ENCODE assay signal across 1 cellular context in the genomic region with DNA sequence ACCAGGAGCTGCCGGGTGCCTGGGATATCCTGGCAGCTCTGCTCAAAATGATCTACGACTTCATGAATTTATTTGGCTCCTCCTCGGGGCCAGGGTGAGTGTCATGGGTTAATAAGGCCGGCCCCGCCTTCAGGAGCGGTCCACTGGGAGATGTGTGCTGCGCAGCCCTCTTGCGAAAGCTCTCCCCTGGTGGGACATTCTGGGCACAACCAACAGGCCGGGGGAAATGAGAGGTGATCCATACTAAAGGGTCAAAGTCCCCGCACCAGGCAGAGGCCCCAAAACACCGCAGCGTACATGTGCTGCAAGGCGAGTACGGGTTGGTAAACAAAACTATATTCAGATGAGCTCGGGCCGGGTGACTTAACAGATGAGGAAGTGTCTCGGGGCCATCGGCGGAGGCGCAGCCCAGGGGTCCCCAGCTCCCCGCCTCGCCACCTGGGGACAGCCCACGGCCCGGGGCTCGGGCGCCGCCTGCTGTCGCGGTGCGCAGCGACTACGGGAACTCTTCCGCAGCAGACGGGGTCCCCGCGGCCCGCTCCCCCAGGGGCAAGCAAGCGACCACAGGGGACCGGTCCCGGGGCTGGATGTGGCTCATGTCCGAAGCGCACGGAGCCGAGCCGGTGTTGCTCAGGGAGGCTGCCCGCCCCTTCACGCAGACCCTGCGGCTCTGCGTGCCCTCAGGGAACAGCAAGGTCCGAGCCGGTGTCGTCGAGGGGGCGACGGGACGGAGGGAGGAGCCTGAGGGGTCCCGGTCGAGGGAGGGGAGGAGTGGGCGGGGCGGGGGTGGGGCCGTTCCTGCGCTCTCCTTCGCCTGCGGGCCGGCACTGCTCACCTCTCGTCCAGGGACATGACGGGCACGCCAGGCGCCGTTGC.
A peak's percentile ranks its signal among the peaks of the same experiment; 100 is the strongest.
TF ChIP-seq lines count a peak whose summit lies in the region.

A gene with protein sequence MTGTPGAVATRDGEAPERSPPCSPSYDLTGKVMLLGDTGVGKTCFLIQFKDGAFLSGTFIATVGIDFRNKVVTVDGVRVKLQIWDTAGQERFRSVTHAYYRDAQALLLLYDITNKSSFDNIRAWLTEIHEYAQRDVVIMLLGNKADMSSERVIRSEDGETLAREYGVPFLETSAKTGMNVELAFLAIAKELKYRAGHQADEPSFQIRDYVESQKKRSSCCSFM (plus strand): TSS at position 834 of the 876 bp plus-strand sequence. CDS start 17 bp downstream, at position 851.

TF ChIP-seq in HEK293, 187 proteins besides CTCF, POLR2A, EP300 and RAD21 (continued from another document and continues in another):
- TF ChIP-seq, protein P1, sequence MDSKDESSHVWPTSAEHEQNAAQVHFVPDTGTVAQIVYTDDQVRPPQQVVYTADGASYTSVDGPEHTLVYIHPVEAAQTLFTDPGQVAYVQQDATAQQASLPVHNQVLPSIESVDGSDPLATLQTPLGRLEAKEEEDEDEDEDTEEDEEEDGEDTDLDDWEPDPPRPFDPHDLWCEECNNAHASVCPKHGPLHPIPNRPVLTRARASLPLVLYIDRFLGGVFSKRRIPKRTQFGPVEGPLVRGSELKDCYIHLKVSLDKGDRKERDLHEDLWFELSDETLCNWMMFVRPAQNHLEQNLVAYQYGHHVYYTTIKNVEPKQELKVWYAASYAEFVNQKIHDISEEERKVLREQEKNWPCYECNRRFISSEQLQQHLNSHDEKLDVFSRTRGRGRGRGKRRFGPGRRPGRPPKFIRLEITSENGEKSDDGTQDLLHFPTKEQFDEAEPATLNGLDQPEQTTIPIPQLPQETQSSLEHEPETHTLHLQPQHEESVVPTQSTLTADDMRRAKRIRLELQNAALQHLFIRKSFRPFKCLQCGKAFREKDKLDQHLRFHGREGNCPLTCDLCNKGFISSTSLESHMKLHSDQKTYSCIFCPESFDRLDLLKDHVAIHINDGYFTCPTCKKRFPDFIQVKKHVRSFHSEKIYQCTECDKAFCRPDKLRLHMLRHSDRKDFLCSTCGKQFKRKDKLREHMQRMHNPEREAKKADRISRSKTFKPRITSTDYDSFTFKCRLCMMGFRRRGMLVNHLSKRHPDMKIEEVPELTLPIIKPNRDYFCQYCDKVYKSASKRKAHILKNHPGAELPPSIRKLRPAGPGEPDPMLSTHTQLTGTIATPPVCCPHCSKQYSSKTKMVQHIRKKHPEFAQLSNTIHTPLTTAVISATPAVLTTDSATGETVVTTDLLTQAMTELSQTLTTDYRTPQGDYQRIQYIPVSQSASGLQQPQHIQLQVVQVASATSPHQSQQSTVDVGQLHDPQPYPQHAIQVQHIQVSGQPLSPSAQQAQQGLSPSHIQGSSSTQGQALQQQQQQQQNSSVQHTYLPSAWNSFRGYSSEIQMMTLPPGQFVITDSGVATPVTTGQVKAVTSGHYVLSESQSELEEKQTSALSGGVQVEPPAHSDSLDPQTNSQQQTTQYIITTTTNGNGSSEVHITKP (tag by site-specific recombination; IDR thresholded peaks at IDR 0.05) = peak; percentile 86
- TF ChIP-seq, protein P2, sequence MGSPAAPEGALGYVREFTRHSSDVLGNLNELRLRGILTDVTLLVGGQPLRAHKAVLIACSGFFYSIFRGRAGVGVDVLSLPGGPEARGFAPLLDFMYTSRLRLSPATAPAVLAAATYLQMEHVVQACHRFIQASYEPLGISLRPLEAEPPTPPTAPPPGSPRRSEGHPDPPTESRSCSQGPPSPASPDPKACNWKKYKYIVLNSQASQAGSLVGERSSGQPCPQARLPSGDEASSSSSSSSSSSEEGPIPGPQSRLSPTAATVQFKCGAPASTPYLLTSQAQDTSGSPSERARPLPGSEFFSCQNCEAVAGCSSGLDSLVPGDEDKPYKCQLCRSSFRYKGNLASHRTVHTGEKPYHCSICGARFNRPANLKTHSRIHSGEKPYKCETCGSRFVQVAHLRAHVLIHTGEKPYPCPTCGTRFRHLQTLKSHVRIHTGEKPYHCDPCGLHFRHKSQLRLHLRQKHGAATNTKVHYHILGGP (tag by site-specific recombination; IDR thresholded peaks at IDR 0.05) = no peak
- TF ChIP-seq ZNF335 (tag by site-specific recombination; conservative IDR thresholded peaks at IDR 0.05) (peak; percentile 50), ZNF341 (tag by site-specific recombination; IDR thresholded peaks at IDR 0.05; ENCODE audit: low read depth) (no peak), ZNF624 (tag by site-specific recombination; IDR thresholded peaks at IDR 0.05) (no peak), HOXD13 (CRISPR knock-in tag; IDR thresholded peaks at IDR 0.05; ENCODE audit: borderline replicate concordance) (no peak), ZNF184 (tag by site-specific recombination; IDR thresholded peaks at IDR 0.05) (no peak), RBAK (tag by site-specific recombination; IDR thresholded peaks at IDR 0.05) (no peak), GLIS2 (tag by site-specific recombination; IDR thresholded peaks at IDR 0.05) (peak; percentile 87), ZNF394 (tag by site-specific recombination; IDR thresholded peaks at IDR 0.05; ENCODE audit: borderline replicate concordance) (no peak), GLIS1 (tag by site-specific recombination; IDR thresholded peaks at IDR 0.05) (no peak), GFI1B (tag by site-specific recombination; IDR thresholded peaks at IDR 0.05) (no peak), ZNF391 (tag by site-specific recombination; IDR thresholded peaks at IDR 0.05; ENCODE audit: borderline replicate concordance, low read depth) (no peak), ZBTB8A (tag by site-specific recombination; IDR thresholded peaks at IDR 0.05) (no peak), FEZF1 (tag by site-specific recombination; IDR thresholded peaks at IDR 0.05) (no peak), ZSCAN16 (tag by site-specific recombination; IDR thresholded peaks at IDR 0.05) (no peak), ZNF266 (tag by site-specific recombination; IDR thresholded peaks at IDR 0.05; ENCODE audit: low read depth) (no peak), KLF16 (tag by site-specific recombination; IDR thresholded peaks at IDR 0.05) (no peak), SP3 (tag by site-specific recombination; IDR thresholded peaks at IDR 0.05) (peak; percentile 76), ZIC2 (tag by site-specific recombination; IDR thresholded peaks at IDR 0.05) (peak; percentile 90), KLF8 (tag by site-specific recombination; IDR thresholded peaks at IDR 0.05) (no peak), ZNF514 (tag by site-specific recombination; IDR thresholded peaks at IDR 0.05) (no peak), ZNF530 (tag by site-specific recombination; IDR thresholded peaks at IDR 0.05; ENCODE audit: low read depth) (no peak), ZNF19 (tag by site-specific recombination; IDR thresholded peaks at IDR 0.05; ENCODE audit: low read depth) (no peak), ZBTB20 (tag by site-specific recombination; IDR thresholded peaks at IDR 0.05) (peak; percentile 34; the same call in 1 of the 2 replicates), ZNF169 (tag by site-specific recombination; IDR thresholded peaks at IDR 0.05) (no peak), SP2 (tag by site-specific recombination; IDR thresholded peaks at IDR 0.05) (peak; percentile 49), ZBTB1 (tag by site-specific recombination; IDR thresholded peaks at IDR 0.05) (no peak), ZNF571 (tag by site-specific recombination; IDR thresholded peaks at IDR 0.05) (no peak), MYNN (tag by site-specific recombination; IDR thresholded peaks at IDR 0.05; ENCODE audit: borderline replicate concordance) (no peak), ZNF223 (tag by site-specific recombination; IDR thresholded peaks at IDR 0.05) (no peak), ZNF596 (tag by site-specific recombination; IDR thresholded peaks at IDR 0.05) (no peak), ZNF302 (tag by site-specific recombination; IDR thresholded peaks at IDR 0.05; ENCODE audit: low read depth) (no peak), ZNF274 (IDR thresholded peaks at IDR 0.05; ENCODE audit: low read length) (no peak), ZNF274 (tag by site-specific recombination; IDR thresholded peaks at IDR 0.05; ENCODE audit: borderline replicate concordance) (no peak), ZNF549 (tag by site-specific recombination; IDR thresholded peaks at IDR 0.05) (no peak), YY2 (tag by site-specific recombination; IDR thresholded peaks at IDR 0.05) (no peak), HOXA7 (CRISPR knock-in tag; IDR thresholded peaks at IDR 0.05; ENCODE audit: borderline replicate concordance) (no peak), YY1 (tag by site-specific recombination; IDR thresholded peaks at IDR 0.05) (no peak), ZNF473 (tag by site-specific recombination; IDR thresholded peaks at IDR 0.05) (no peak), ZNF785 (tag by site-specific recombination; IDR thresholded peaks at IDR 0.05) (no peak), ZNF510 (tag by site-specific recombination; IDR thresholded peaks at IDR 0.05; ENCODE audit: insufficient replicate concordance) (no peak), ZNF830 (tag by site-specific recombination; IDR thresholded peaks at IDR 0.05; ENCODE audit: low read depth) (no peak)
- TF ChIP-seq, protein P3, sequence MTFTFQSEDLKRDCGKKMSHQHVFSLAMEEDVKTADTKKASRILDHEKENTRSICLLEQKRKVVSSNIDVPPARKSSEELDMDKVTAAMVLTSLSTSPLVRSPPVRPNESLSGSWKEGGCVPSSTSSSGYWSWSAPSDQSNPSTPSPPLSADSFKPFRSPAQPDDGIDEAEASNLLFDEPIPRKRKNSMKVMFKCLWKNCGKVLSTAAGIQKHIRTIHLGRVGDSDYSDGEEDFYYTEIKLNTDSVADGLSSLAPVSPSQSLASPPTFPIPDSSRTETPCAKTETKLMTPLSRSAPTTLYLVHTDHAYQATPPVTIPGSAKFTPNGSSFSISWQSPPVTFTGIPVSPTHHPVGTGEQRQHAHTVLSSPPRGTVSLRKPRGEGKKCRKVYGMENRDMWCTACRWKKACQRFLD (tag by site-specific recombination; IDR thresholded peaks at IDR 0.05) = no peak
- TF ChIP-seq, protein P4, sequence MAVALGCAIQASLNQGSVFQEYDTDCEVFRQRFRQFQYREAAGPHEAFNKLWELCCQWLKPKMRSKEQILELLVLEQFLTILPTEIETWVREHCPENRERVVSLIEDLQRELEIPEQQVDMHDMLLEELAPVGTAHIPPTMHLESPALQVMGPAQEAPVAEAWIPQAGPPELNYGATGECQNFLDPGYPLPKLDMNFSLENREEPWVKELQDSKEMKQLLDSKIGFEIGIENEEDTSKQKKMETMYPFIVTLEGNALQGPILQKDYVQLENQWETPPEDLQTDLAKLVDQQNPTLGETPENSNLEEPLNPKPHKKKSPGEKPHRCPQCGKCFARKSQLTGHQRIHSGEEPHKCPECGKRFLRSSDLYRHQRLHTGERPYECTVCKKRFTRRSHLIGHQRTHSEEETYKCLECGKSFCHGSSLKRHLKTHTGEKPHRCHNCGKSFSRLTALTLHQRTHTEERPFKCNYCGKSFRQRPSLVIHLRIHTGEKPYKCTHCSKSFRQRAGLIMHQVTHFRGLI (tag by site-specific recombination; IDR thresholded peaks at IDR 0.05) = no peak
- TF ChIP-seq, protein P5, sequence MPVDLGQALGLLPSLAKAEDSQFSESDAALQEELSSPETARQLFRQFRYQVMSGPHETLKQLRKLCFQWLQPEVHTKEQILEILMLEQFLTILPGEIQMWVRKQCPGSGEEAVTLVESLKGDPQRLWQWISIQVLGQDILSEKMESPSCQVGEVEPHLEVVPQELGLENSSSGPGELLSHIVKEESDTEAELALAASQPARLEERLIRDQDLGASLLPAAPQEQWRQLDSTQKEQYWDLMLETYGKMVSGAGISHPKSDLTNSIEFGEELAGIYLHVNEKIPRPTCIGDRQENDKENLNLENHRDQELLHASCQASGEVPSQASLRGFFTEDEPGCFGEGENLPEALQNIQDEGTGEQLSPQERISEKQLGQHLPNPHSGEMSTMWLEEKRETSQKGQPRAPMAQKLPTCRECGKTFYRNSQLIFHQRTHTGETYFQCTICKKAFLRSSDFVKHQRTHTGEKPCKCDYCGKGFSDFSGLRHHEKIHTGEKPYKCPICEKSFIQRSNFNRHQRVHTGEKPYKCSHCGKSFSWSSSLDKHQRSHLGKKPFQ (tag by site-specific recombination; IDR thresholded peaks at IDR 0.05) = no peak
- TF ChIP-seq, protein P6, sequence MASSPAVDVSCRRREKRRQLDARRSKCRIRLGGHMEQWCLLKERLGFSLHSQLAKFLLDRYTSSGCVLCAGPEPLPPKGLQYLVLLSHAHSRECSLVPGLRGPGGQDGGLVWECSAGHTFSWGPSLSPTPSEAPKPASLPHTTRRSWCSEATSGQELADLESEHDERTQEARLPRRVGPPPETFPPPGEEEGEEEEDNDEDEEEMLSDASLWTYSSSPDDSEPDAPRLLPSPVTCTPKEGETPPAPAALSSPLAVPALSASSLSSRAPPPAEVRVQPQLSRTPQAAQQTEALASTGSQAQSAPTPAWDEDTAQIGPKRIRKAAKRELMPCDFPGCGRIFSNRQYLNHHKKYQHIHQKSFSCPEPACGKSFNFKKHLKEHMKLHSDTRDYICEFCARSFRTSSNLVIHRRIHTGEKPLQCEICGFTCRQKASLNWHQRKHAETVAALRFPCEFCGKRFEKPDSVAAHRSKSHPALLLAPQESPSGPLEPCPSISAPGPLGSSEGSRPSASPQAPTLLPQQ (tag by site-specific recombination; IDR thresholded peaks at IDR 0.05) = no peak
- TF ChIP-seq, protein P7, sequence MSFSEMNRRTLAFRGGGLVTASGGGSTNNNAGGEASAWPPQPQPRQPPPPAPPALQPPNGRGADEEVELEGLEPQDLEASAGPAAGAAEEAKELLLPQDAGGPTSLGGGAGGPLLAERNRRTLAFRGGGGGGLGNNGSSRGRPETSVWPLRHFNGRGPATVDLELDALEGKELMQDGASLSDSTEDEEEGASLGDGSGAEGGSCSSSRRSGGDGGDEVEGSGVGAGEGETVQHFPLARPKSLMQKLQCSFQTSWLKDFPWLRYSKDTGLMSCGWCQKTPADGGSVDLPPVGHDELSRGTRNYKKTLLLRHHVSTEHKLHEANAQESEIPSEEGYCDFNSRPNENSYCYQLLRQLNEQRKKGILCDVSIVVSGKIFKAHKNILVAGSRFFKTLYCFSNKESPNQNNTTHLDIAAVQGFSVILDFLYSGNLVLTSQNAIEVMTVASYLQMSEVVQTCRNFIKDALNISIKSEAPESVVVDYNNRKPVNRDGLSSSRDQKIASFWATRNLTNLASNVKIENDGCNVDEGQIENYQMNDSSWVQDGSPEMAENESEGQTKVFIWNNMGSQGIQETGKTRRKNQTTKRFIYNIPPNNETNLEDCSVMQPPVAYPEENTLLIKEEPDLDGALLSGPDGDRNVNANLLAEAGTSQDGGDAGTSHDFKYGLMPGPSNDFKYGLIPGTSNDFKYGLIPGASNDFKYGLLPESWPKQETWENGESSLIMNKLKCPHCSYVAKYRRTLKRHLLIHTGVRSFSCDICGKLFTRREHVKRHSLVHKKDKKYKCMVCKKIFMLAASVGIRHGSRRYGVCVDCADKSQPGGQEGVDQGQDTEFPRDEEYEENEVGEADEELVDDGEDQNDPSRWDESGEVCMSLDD (tag by site-specific recombination; IDR thresholded peaks at IDR 0.05) = 0 out of 2 replicates have a peak, but pooled peaks have one; percentile 34
- TF ChIP-seq, protein P8, sequence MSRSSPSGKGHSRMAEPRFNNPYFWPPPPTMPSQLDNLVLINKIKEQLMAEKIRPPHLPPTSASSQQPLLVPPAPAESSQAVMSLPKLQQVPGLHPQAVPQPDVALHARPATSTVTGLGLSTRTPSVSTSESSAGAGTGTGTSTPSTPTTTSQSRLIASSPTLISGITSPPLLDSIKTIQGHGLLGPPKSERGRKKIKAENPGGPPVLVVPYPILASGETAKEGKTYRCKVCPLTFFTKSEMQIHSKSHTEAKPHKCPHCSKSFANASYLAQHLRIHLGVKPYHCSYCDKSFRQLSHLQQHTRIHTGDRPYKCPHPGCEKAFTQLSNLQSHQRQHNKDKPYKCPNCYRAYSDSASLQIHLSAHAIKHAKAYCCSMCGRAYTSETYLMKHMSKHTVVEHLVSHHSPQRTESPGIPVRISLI (tag by site-specific recombination; IDR thresholded peaks at IDR 0.05) = no peak
